Comparison of ENCODE assay signal across 8 cellular contexts in genomic region chr13:94660695-94661324, GRCh38. TPM values are rescaled to one million over a fixed set of nuclear protein-coding genes. Genes with fewer than 3 reads are reported as not detected.
A peak's percentile ranks its signal among the peaks of the same experiment; 100 is the strongest.
DNase-seq lines count a peak whose midpoint lies in the region; ATAC-seq and TF ChIP-seq lines count a peak whose summit lies in the region.

No MANE protein-coding gene starts in this region.

- no peak overlapping the region for H3K27ac ChIP-seq in colonic mucosa

- H3K4me1 Mint-ChIP-seq in nephron progenitor cell: peaks cover 23% of the 10 kb centered on the region
- peaks cover 55% of the 10 kb centered on the region for H3K4me1 Mint-ChIP-seq in activated T-cell treated with anti-CD3 and anti-CD28 coated beads, Interleukin-2, amount 50 U/mL, for 24 hours (ENCODE audit: low read depth)

- no peaks in the 10 kb centered on the region for H3K9me2 ChIP-seq in Loucy (replicated peaks; ENCODE audit: low read depth, low read length)

- H3K27me3 ChIP-seq in Loucy (ENCODE audit: insufficient read depth, low read length, poor library complexity, severe bottlenecking) (no peaks in the 10 kb centered on the region), adipocyte (replicated peaks; ENCODE audit: control insufficient read depth, insufficient read depth, low read length) (peaks cover 42% of the 10 kb centered on the region), colonic mucosa (no peaks in the 10 kb centered on the region)

- peaks cover 5% of the 10 kb centered on the region for H3K9me3 Mint-ChIP-seq in nephron progenitor cell
- H3K9me3 Mint-ChIP-seq in activated T-cell treated with anti-CD3 and anti-CD28 coated beads, Interleukin-2, amount 50 U/mL, for 24 hours: no peaks in the 10 kb centered on the region

- intact Hi-C loops in colonic mucosa (cut with DNase I): no loop called here

- peak overlapping the region; percentile 85 for H2AFZ ChIP-seq in Loucy (ENCODE audit: low read length)

- H3K36me3 ChIP-seq in Loucy (ENCODE audit: insufficient read depth, low read length) (no peaks in the 10 kb centered on the region), adipocyte (ENCODE audit: control insufficient read depth, insufficient read depth, low read length, severe bottlenecking) (no peaks in the 10 kb centered on the region), colonic mucosa (no peaks in the 10 kb centered on the region)

- H3K4me1 ChIP-seq in Loucy (ENCODE audit: insufficient read depth, low read length, poor library complexity, severe bottlenecking): no peaks in the 10 kb centered on the region
- H3K4me1 ChIP-seq in adipocyte (ENCODE audit: control insufficient read depth, insufficient read depth, low read length): peaks cover 7% of the 10 kb centered on the region
- no peaks in the 10 kb centered on the region for H3K4me1 ChIP-seq in colonic mucosa

- no peak overlapping the region for H3K4me3 Mint-ChIP-seq in nephron progenitor cell
- H3K4me3 Mint-ChIP-seq in activated T-cell treated with anti-CD3 and anti-CD28 coated beads, Interleukin-2, amount 50 U/mL, for 24 hours: no peak overlapping the region

- TF ChIP-seq CTCF in GM12874 (IDR thresholded peaks at IDR 0.05; ENCODE audit: insufficient read depth, low read depth, low read length): peak; percentile 9; the same call in 1 of the 2 replicates
- peak; percentile 63 for TF ChIP-seq CTCF in Loucy (conservative IDR thresholded peaks at IDR 0.05; ENCODE audit: low read length)
- peak; percentile 16 for TF ChIP-seq CTCF in nephron progenitor cell (IDR thresholded peaks at IDR 0.05)
- TF ChIP-seq CTCF in colonic mucosa (IDR thresholded peaks at IDR 0.05): no peak

- H3K9me3 ChIP-seq in Loucy (ENCODE audit: insufficient read depth, low read depth, low read length): no peaks in the 10 kb centered on the region
- H3K9me3 ChIP-seq in adipocyte (ENCODE audit: control insufficient read depth, low read length): no peaks in the 10 kb centered on the region
- H3K9me3 ChIP-seq in colonic mucosa: no peaks in the 10 kb centered on the region

- H3K36me3 Mint-ChIP-seq in nephron progenitor cell (ENCODE audit: low read depth): no peaks in the 10 kb centered on the region
- no peaks in the 10 kb centered on the region for H3K36me3 Mint-ChIP-seq in activated T-cell treated with anti-CD3 and anti-CD28 coated beads, Interleukin-2, amount 50 U/mL, for 24 hours (ENCODE audit: low read depth)

- H4K20me1 ChIP-seq in Loucy (ENCODE audit: insufficient read depth, low read length, poor library complexity, severe bottlenecking): no peaks in the 10 kb centered on the region

- H3K4me3 ChIP-seq in Loucy (ENCODE audit: low read length, poor library complexity, severe bottlenecking) (peak overlapping the region; percentile 56), adipocyte (ENCODE audit: low read length) (no peak overlapping the region), colonic mucosa (no peak overlapping the region)

- H3K9ac ChIP-seq in Loucy (ENCODE audit: low read depth, low read length, poor library complexity, severe bottlenecking): no peak overlapping the region
- no peak overlapping the region for H3K9ac ChIP-seq in adipocyte (ENCODE audit: low read length)
- H3K9ac ChIP-seq in colonic mucosa (ENCODE audit: low read depth in 2 of 2, low read length in 2 of 2): no peak overlapping the region

- no peaks in the 10 kb centered on the region for H3F3A ChIP-seq in Loucy (ENCODE audit: low read depth)

- H3K4me2 ChIP-seq in Loucy (ENCODE audit: low read depth, low read length, poor library complexity, severe bottlenecking): peak overlapping the region; percentile 48

- no peak overlapping the region for H3K27ac Mint-ChIP-seq in nephron progenitor cell
- no peak overlapping the region for H3K27ac Mint-ChIP-seq in activated T-cell treated with anti-CD3 and anti-CD28 coated beads, Interleukin-2, amount 50 U/mL, for 24 hours

- peaks cover 33% of the 10 kb centered on the region for H3K27me3 Mint-ChIP-seq in nephron progenitor cell (ENCODE audit: low read depth, poor library complexity)
- peaks cover 46% of the 10 kb centered on the region for H3K27me3 Mint-ChIP-seq in activated T-cell treated with anti-CD3 and anti-CD28 coated beads, Interleukin-2, amount 50 U/mL, for 24 hours

- no peak for ATAC-seq in GM19324 (IDR thresholded peaks at IDR 0.05; ENCODE audit: low FRiP score, unreplicated experiment)

- peak; percentile 44 for DNase-seq in adipocyte (ENCODE audit: low read depth)
- DNase-seq in nephron progenitor cell: no peak
- no peak for DNase-seq in occipital lobe (lab: John Stamatoyannopoulos, UW)
- DNase-seq in colonic mucosa: no peak
- no peak for DNase-seq in activated T-cell treated with anti-CD3 and anti-CD28 coated beads, Interleukin-2, amount 50 U/mL, for 24 hours

- no peaks in the 10 kb centered on the region for H3K79me2 ChIP-seq in Loucy (ENCODE audit: insufficient read depth, low read length)

RNA-seq across cellular contexts. Expression of gene SOX21, which starts 51.5 kb away (rescaled TPM):
- 4.2 TPM for total RNA-seq in occipital lobe
- total RNA-seq in colonic mucosa: not detected

RNA-seq across cellular contexts. Expression of gene GPR180, which starts 59.2 kb away (rescaled TPM):
- total RNA-seq in occipital lobe (10.6 TPM), colonic mucosa (1 to 10 TPM; 3.2 to 5.9 TPM)
